22 cellular contexts compared by ENCODE assay signal in genomic region chr10:132920101-132920925, GRCh38. TPM values are rescaled to one million over a fixed set of nuclear protein-coding genes. Genes with fewer than 3 reads are reported as not detected.
DNase-seq lines count a peak whose midpoint lies in the region; ATAC-seq, FAIRE-seq and TF ChIP-seq lines count a peak whose summit lies in the region.
"Had no signal": no experiment of that assay in that cellular context is flagged by ENCODE, and none has a peak within 500 bp of the region (broad histone marks: within the 10 kb centered on the region; RNA-seq: fewer than 3 reads in every experiment).

No MANE protein-coding gene starts in this region.

- no peak overlapping the region for H3K27ac ChIP-seq in right lobe of liver
- H3K27ac ChIP-seq in HepG2 (ENCODE audit: extremely low read length, insufficient read depth, low read length), result no peak overlapping the region
- H3K27ac ChIP-seq in kidney (ENCODE audit: low read depth in 2 of 2, low read length in 2 of 2), result no peak overlapping the region

- intact Hi-C loops in right lobe of liver (cut with DNase I), result no loop called here
- intact Hi-C loops in HepG2 (cut with micrococcal nuclease; ENCODE audit: unreplicated experiment), result no loop called here
- intact Hi-C loops in kidney (cut with DNase I), result no loop called here

- H4K20me1 ChIP-seq in HepG2 (ENCODE audit: insufficient read depth, low read length), result no peaks in the 10 kb centered on the region

- no peaks in the 10 kb centered on the region for H3K9me3 ChIP-seq in right lobe of liver
- H3K9me3 ChIP-seq in HepG2 (ENCODE audit: low read length), result no peaks in the 10 kb centered on the region
- no peaks in the 10 kb centered on the region for H3K9me3 ChIP-seq in kidney (ENCODE audit: control insufficient read depth in 1 of 2, low read length in 2 of 2)
- H3K9me3 ChIP-seq: SK-N-SH had no signal

- TF ChIP-seq CTCF in right lobe of liver (IDR thresholded peaks at IDR 0.05) (no peak), HepG2 (CRISPR knock-in tag; IDR thresholded peaks at IDR 0.05) (no peak), kidney (IDR thresholded peaks at IDR 0.05; ENCODE audit: borderline replicate concordance, extremely low read depth, insufficient read depth) (no peak)

- H3K4me1 ChIP-seq in right lobe of liver, result no peaks in the 10 kb centered on the region
- no peaks in the 10 kb centered on the region for H3K4me1 ChIP-seq in HepG2 (ENCODE audit: insufficient read depth, low read length)
- peaks cover 0 to 10% of the 10 kb centered on the region in 2 donors for H3K4me1 ChIP-seq in kidney (ENCODE audit: control insufficient read depth in 1 of 2, insufficient read depth in 1 of 2, low read depth in 1 of 2, low read length in 2 of 2)

- no TSS peak for BruUV-seq in HepG2 (replicated peaks; lab: Mats Ljungman, UMichigan)

- no peaks in the 10 kb centered on the region for H3K27me3 ChIP-seq in right lobe of liver
- H3K27me3 ChIP-seq in HepG2 (ENCODE audit: control insufficient read depth in 1 of 2, insufficient read depth in 2 of 2, low read length in 2 of 2), result peaks cover 8 to 28% of the 10 kb centered on the region in 2 experiments; a peak in 4 of 5 replicates

- DNase-seq in NCI-H2196 (lab: John Stamatoyannopoulos, UW; ENCODE audit: unreplicated experiment), result peak; percentile 4
- no peak for DNase-seq in NCI-H2196 treated with DMSO at 0.1 percent for 48 hours (lab: John Stamatoyannopoulos, UW; ENCODE audit: unreplicated experiment)
- DNase-seq in right lobe of liver, result peak in 2 of 3 donors; percentile 12 to 50
- no peak for DNase-seq in HepG2 (ENCODE audit: low spot score)
- DNase-seq in kidney, result peak; percentile 60
- no peak for DNase-seq in stimulated activated CD4-positive, alpha-beta T cell treated with anti-CD3 and anti-CD28 coated beads, Interleukin-1b, Interleukin-23, amount 100 ng/mL, for 48 hours
- DNase-seq: AML-193, C1 segment of cervical spinal cord, DND-41, H7, HFFc6, KBM-7, NCI-H1092, NCI-H146, NCI-H2029, NCI-H345, NCI-H524, SIG-M5, SK-N-SH had no signal

- no peak for TF ChIP-seq RAD21 in HepG2 (CRISPR knock-in tag; IDR thresholded peaks at IDR 0.05)

- no peaks in the 10 kb centered on the region for H3K79me2 ChIP-seq in HepG2 (ENCODE audit: insufficient read depth, low read length)

- H3K9ac ChIP-seq in HepG2 (ENCODE audit: insufficient read depth, low read depth, low read length) (no peak overlapping the region), kidney (ENCODE audit: low read length in 2 of 2) (no peak overlapping the region)
- H3K9ac ChIP-seq: SK-N-SH had no signal

- H3K36me3 ChIP-seq in right lobe of liver (no peaks in the 10 kb centered on the region), HepG2 (replicated peaks in 1 of 2; ENCODE audit: control insufficient read depth in 1 of 2, insufficient read depth in 2 of 2, low read length in 2 of 2) (no peaks in the 10 kb centered on the region), kidney (ENCODE audit: control insufficient read depth in 1 of 2, insufficient read depth in 2 of 2, low read length in 2 of 2) (no peaks in the 10 kb centered on the region)

- CTCF ChIA-PET in HepG2 (lab: Yijun Ruan, JAX; ENCODE audit: low intra/inter-chr PET ratio, low total read pairs), result no interaction called here

- TF ChIP-seq EP300 in HepG2 (IDR thresholded peaks at IDR 0.05; ENCODE audit: low read depth in 2 of 2, low read length in 2 of 2) (no peak), HepG2 (CRISPR knock-in tag; IDR thresholded peaks at IDR 0.05; ENCODE audit: borderline replicate concordance) (no peak)

- no peak for ATAC-seq in right lobe of liver
- ATAC-seq in HepG2, result no peak
- ATAC-seq in GM21381 (IDR thresholded peaks at IDR 0.05; ENCODE audit: unreplicated experiment), result no peak
- ATAC-seq: GM12878 had no signal

- H2AFZ ChIP-seq in HepG2 (ENCODE audit: low read length), result no peak overlapping the region

- in situ Hi-C loops in HepG2 (cut with HindIII; ENCODE audit: extremely low pct_ligation_motif_present, low pct_unique_long_range_greater_than_20kb), result no loop called here

- no peak for TF ChIP-seq POLR2A in right lobe of liver (IDR thresholded peaks at IDR 0.05)
- TF ChIP-seq POLR2A in HepG2 (IDR thresholded peaks at IDR 0.05; ENCODE audit: insufficient read depth in 1 of 2, low read depth in 2 of 2, low read length in 2 of 2), result no peak

- POLR2A ChIA-PET in HepG2 (lab: Yijun Ruan, JAX), result no interaction called here

- FAIRE-seq in HepG2 (lab: Jason Lieb, UNC) (no peak), kidney (lab: Jason Lieb, UNC) (no peak)
- FAIRE-seq: GM12878 had no signal

- H3K4me2 ChIP-seq in HepG2 (ENCODE audit: low read depth, low read length), result no peak overlapping the region
- H3K4me2 ChIP-seq: SK-N-SH had no signal

- H3K4me3 ChIP-seq in right lobe of liver (no peak overlapping the region), HepG2 (replicated peaks in 1 of 3; ENCODE audit: insufficient read depth in 1 of 3, low read depth in 2 of 3, low read length in 3 of 3) (no peak overlapping the region), kidney (ENCODE audit: low read length in 2 of 2) (no peak overlapping the region)
- H3K4me3 ChIP-seq: GM12878 had no signal

- 70% methylated on average over 13 of the region's 38 CpGs for WGBS in right lobe of liver (ENCODE audit: insufficient coverage, low coverage, low lambda C conversion rate, missing lambda C conversion rate)
- 55% methylated on average over 11 of the region's 38 CpGs for WGBS in HepG2 (ENCODE audit: low lambda C conversion rate)

TF ChIP-seq in HepG2, 621 proteins besides CTCF, POLR2A, EP300 and RAD21:
- TF ChIP-seq TEF (CRISPR knock-in tag; IDR thresholded peaks at IDR 0.05) (no peak), ARNTL (CRISPR knock-in tag; IDR thresholded peaks at IDR 0.05) (no peak)
TF ChIP-seq in HepG2: peak in this region for 0.

RNA-seq across cellular contexts. Expression of gene CFAP46, which starts 22.1 kb away (rescaled TPM):
- total RNA-seq in right lobe of liver (under 1 TPM; 0.16 to 0.67 (median 0.32) TPM), HepG2 (2016; rRNA removed; fragmentation: Illumina TruSeq; extraction: Trizol) (0.74 and 0.84 TPM in 2 replicates), kidney (8.3 TPM)
- total RNA-seq in HepG2 (2016; cell fraction: cytosol; rRNA removed; fragmentation: Illumina TruSeq; extraction: Trizol; ENCODE audit: low read depth), result not detected in 2 replicates
- total RNA-seq in HepG2 (2016; cell fraction: insoluble cytoplasmic fraction; rRNA removed; fragmentation: Illumina TruSeq; extraction: Trizol), result 0.87 and 1.1 TPM in 2 replicates
- 0.21 and 0.34 TPM in 2 replicates for total RNA-seq in HepG2 (2016; cell fraction: membrane; rRNA removed; fragmentation: Illumina TruSeq; extraction: Trizol)
- total RNA-seq in HepG2 (2016; cell fraction: nucleus; rRNA removed; fragmentation: Illumina TruSeq; extraction: Trizol), result 0.53 and 1.3 TPM in 2 replicates
- polyA plus RNA-seq in HepG2 (2011; rRNA removed) (0.10 and 0.24 TPM in 2 replicates), kidney (ENCODE audit: insufficient read depth, low read depth, low replicate concordance) (3.8 TPM)
- 0.13 and 0.19 TPM in 2 replicates for polyA plus RNA-seq in HepG2 (2011; cell fraction: cytosol; rRNA removed)
- polyA plus RNA-seq in HepG2 (2011; cell fraction: nucleus; rRNA removed), result 0.05 and 0.27 TPM in 2 replicates
- 0.12 and 0.16 TPM in 2 replicates for polyA plus RNA-seq in HepG2 (2012)
- 0.18 and 0.26 TPM in 2 replicates for polyA plus RNA-seq in HepG2 (2016; cell fraction: cytosol; fragmentation: Illumina TruSeq; extraction: Trizol; ENCODE audit: low read depth)
- 0.86 and 1.2 TPM in 2 replicates for polyA plus RNA-seq in HepG2 (2016; cell fraction: insoluble cytoplasmic fraction; fragmentation: Illumina TruSeq; extraction: Trizol; ENCODE audit: low read depth)
- 0.33 and 0.34 TPM in 2 replicates for polyA plus RNA-seq in HepG2 (2016; cell fraction: membrane; fragmentation: Illumina TruSeq; extraction: Trizol; ENCODE audit: low read depth)
- 0.60 and 0.65 TPM in 2 replicates for polyA plus RNA-seq in HepG2 (2016; cell fraction: nucleus; fragmentation: Illumina TruSeq; extraction: Trizol; ENCODE audit: insufficient read depth, low read depth)
- 0.06 TPM in 1 of 2 replicates, not detected in the other for polyA minus RNA-seq in HepG2 (2011; rRNA and poly(A)+ RNA removed; ENCODE audit: low replicate concordance)
- polyA minus RNA-seq in HepG2 (2011; cell fraction: cytosol; rRNA and poly(A)+ RNA removed), result not detected in 2 replicates
- 0.26 TPM in 1 of 2 replicates, not detected in the other for polyA minus RNA-seq in HepG2 (2011; cell fraction: nucleus; rRNA and poly(A)+ RNA removed)
- total RNA-seq: GM12878 had no signal
- polyA plus RNA-seq: CD8-positive, alpha-beta memory T cell had no signal

Comparison
In these comparisons a context has a peak if more than half of its experiments do, and no peak if none do; other contexts are left out.
1. DNase-seq: peak in NCI-H2196 (single experiment), right lobe of liver (2 of 3) and kidney (single experiment); none in NCI-H2196 treated with DMSO at 0.1 percent for 48 hours (single experiment), HepG2 (single experiment) and stimulated activated CD4-positive, alpha-beta T cell treated with anti-CD3 and anti-CD28 coated beads, Interleukin-1b, Interleukin-23, amount 100 ng/mL, for 48 hours (single experiment).